ENCODE assay signal across 27 cellular contexts in genomic region chr9:123238364-123238763, GRCh38. TPM values are rescaled to one million over a fixed set of nuclear protein-coding genes. Genes with fewer than 3 reads are reported as not detected.
DNase-seq lines count a peak whose midpoint lies in the region; ATAC-seq, FAIRE-seq and TF ChIP-seq lines count a peak whose summit lies in the region.
"Had no signal": no experiment of that assay in that cellular context is flagged by ENCODE, and none has a peak within 500 bp of the region (broad histone marks: within the 10 kb centered on the region; RNA-seq: fewer than 3 reads in every experiment).

No MANE protein-coding gene starts in this region.

- TF ChIP-seq CTCF in GM12878 (IDR thresholded peaks at IDR 0.05 in 2 of 3, conservative IDR thresholded peaks at IDR 0.05 in 1 of 3; ENCODE audit: control insufficient read depth in 2 of 3, extremely low read depth in 1 of 3, insufficient read depth in 1 of 3, low read depth in 3 of 3, low read length in 3 of 3), result no peak

- intact Hi-C loops in GM12878 (cut with micrococcal nuclease; ENCODE audit: unreplicated experiment), result no loop called here

- H3K9me3 Mint-ChIP-seq in stimulated activated naive CD8-positive, alpha-beta T cell treated with anti-CD3 and anti-CD28 coated beads, Interleukin-15, amount 100 ng/mL, for 72 hours, result no peaks in the 10 kb centered on the region
- H3K9me3 Mint-ChIP-seq: neural crest cell; stimulated activated naive CD8-positive, alpha-beta T cell treated with anti-CD3 and anti-CD28 coated beads, Interleukin-15, Interleukin-2, amounts not matched to agents 100 ng/mL and 50 ng/mL, for 24 hours; T-helper 1 cell treated with Interleukin-12 subunit alpha and Interleukin-12 subunit beta and Interleukin-4 antibody, amounts not matched to agents 30 μg/mL and 1 μg/mL, for 36 hours had no signal

- TF ChIP-seq RAD21 in GM12878 (IDR thresholded peaks at IDR 0.05; ENCODE audit: insufficient read depth, low read depth, low read length), result no peak

- H3K79me2 ChIP-seq in GM12878 (ENCODE audit: control insufficient read depth, insufficient read depth, low read length), result peaks cover 55% of the 10 kb centered on the region

- RAD21 ChIA-PET in GM12878 (lab: Charles Lee; ENCODE audit: unreplicated experiment), result interaction anchor here (1.0 to 2.1 kb wide), 8 partner anchors 8 to 112 kb away, joined by 3 to 7 read pairs (median 4); partner anchors contain the start of gene STRBP

- SMC1A ChIA-PET in GM12878 (lab: Charles Lee; ENCODE audit: uncharacterized antibody, unreplicated experiment), result interaction anchor here (0.9 to 6.4 kb wide), 11 partner anchors 9 to 111 kb away, joined by 3 to 46 read pairs (median 5); no protein-coding TSS in a partner anchor

- TF ChIP-seq POLR2A in GM12878 (IDR thresholded peaks at IDR 0.05; ENCODE audit: low read depth, low read length), result no peak

- H3K27ac Mint-ChIP-seq in stimulated activated naive CD8-positive, alpha-beta T cell treated with anti-CD3 and anti-CD28 coated beads, Interleukin-15, amount 100 ng/mL, for 72 hours, result peak overlapping the region in 1 of 2 donors; percentile 11
- H3K27ac Mint-ChIP-seq: activated CD8-positive, alpha-beta memory T cell treated with anti-CD3 and anti-CD28 coated beads, Interleukin-2, amount 10 ng/mL, durations not matched to agents 7 days and 5 days; CD14-positive monocyte; stimulated activated naive CD8-positive, alpha-beta T cell treated with anti-CD3 and anti-CD28 coated beads, Interleukin-15, Interleukin-2, amounts not matched to agents 100 ng/mL and 50 ng/mL, for 24 hours; T-helper 1 cell treated with Interleukin-12 subunit alpha and Interleukin-12 subunit beta and Interleukin-4 antibody, amounts not matched to agents 30 μg/mL and 1 μg/mL, for 36 hours; type B pancreatic cell had no signal

- no peaks in the 10 kb centered on the region for H3K27me3 ChIP-seq in GM12878 (replicated peaks in 1 of 2; ENCODE audit: control insufficient read depth in 2 of 2, insufficient read depth in 2 of 2, low read length in 1 of 2)
- H3K27me3 ChIP-seq: heart left ventricle had no signal

- H3K9me3 ChIP-seq in GM12878 (replicated peaks; ENCODE audit: control insufficient read depth, insufficient read depth, low read length), result peaks cover 3% of the 10 kb centered on the region; the same call in 1 of the 3 replicates
- H3K9me3 ChIP-seq: A549, heart left ventricle had no signal

- no peak overlapping the region for H3K9ac ChIP-seq in GM12878 (ENCODE audit: control insufficient read depth, insufficient read depth, low read length)

- FAIRE-seq in GM12878 (lab: Jason Lieb, UNC), result peak; percentile 87
- FAIRE-seq: A549, HepG2, islet of Langerhans had no signal

- H3K36me3 ChIP-seq in GM12878 (ENCODE audit: control insufficient read depth in 2 of 2, insufficient read depth in 2 of 2, low read length in 1 of 2), result peaks cover 0 to 7% of the 10 kb centered on the region in 2 experiments; a peak in 3 of 4 replicates
- H3K36me3 ChIP-seq: heart left ventricle had no signal

- H3K4me3 ChIP-seq in GM12878, result no peak overlapping the region
- H3K4me3 ChIP-seq: A549, heart left ventricle had no signal

- H3K4me3 Mint-ChIP-seq in stimulated activated naive CD8-positive, alpha-beta T cell treated with anti-CD3 and anti-CD28 coated beads, Interleukin-15, amount 100 ng/mL, for 72 hours, result no peak overlapping the region
- H3K4me3 Mint-ChIP-seq: activated CD8-positive, alpha-beta memory T cell treated with anti-CD3 and anti-CD28 coated beads, Interleukin-2, amount 10 ng/mL, durations not matched to agents 7 days and 5 days; CD14-positive monocyte; neural crest cell; stimulated activated naive CD8-positive, alpha-beta T cell treated with anti-CD3 and anti-CD28 coated beads, Interleukin-15, Interleukin-2, amounts not matched to agents 100 ng/mL and 50 ng/mL, for 24 hours; T-helper 1 cell treated with Interleukin-12 subunit alpha and Interleukin-12 subunit beta and Interleukin-4 antibody, amounts not matched to agents 30 μg/mL and 1 μg/mL, for 36 hours; type B pancreatic cell had no signal

- H3K27ac ChIP-seq in GM12878 (ENCODE audit: control insufficient read depth, insufficient read depth), result peak overlapping the region; percentile 16; the same call in 1 of the 2 replicates
- H3K27ac ChIP-seq: A549, heart left ventricle had no signal

- 31% methylated on average over 3 of the region's 3 CpGs for WGBS in GM12878 (ENCODE audit: insufficient coverage, insufficient replicate concordance, low lambda C conversion rate, missing lambda C conversion rate)

- in situ Hi-C loops in GM12878 (cut with MboI), result no loop called here

- no peaks in the 10 kb centered on the region for H4K20me1 ChIP-seq in GM12878 (ENCODE audit: control insufficient read depth, insufficient read depth)

- no TSS peak for BruUV-seq in GM12878 (replicated peaks; lab: Mats Ljungman, UMichigan)

- no peak overlapping the region for H2AFZ ChIP-seq in GM12878 (ENCODE audit: control insufficient read depth, low read depth, low read length)

- TF ChIP-seq EP300 in GM12878 (IDR thresholded peaks at IDR 0.05; ENCODE audit: borderline replicate concordance in 1 of 2, control insufficient read depth in 1 of 2, low read depth in 2 of 2, low read length in 2 of 2), result no peak

- peak; percentile 46 for ATAC-seq in stimulated activated naive CD8-positive, alpha-beta T cell treated with anti-CD3 and anti-CD28 coated beads, Interleukin-15, Interleukin-2, amounts not matched to agents 100 U/mL and 50 U/mL, for 24 hours
- no peak for ATAC-seq in stimulated activated naive CD8-positive, alpha-beta T cell treated with anti-CD3 and anti-CD28 coated beads, Interleukin-15, amount 100 ng/mL, for 72 hours
- peak; percentile 53 for ATAC-seq in HG03342 (IDR thresholded peaks at IDR 0.05; ENCODE audit: unreplicated experiment)
- ATAC-seq in GM12878, result peak; percentile 58
- ATAC-seq in GM21360 (IDR thresholded peaks at IDR 0.05; ENCODE audit: unreplicated experiment), result no peak
- no peak for ATAC-seq in GM19452 (IDR thresholded peaks at IDR 0.05; ENCODE audit: unreplicated experiment)
- ATAC-seq: A549; activated CD8-positive, alpha-beta memory T cell treated with anti-CD3 and anti-CD28 coated beads, Interleukin-2, amount 10 ng/mL, durations not matched to agents 7 days and 5 days; HepG2 had no signal

- DNase-seq in stimulated activated naive CD8-positive, alpha-beta T cell treated with anti-CD3 and anti-CD28 coated beads, Interleukin-15, Interleukin-2, amounts not matched to agents 100 U/mL and 50 U/mL, for 24 hours, result no peak
- DNase-seq in stimulated activated naive CD8-positive, alpha-beta T cell treated with anti-CD3 and anti-CD28 coated beads, Interleukin-15, amount 100 ng/mL, for 72 hours, result no peak
- DNase-seq in GM12878 (ENCODE audit: low read depth, low spot score) (no peak), islet precursor cell (no peak), GM19238 (ENCODE audit: insufficient read length, low spot score) (no peak)
- DNase-seq: activated CD8-positive, alpha-beta memory T cell treated with anti-CD3 and anti-CD28 coated beads, Interleukin-2, amount 10 ng/mL, durations not matched to agents 7 days and 5 days; amniotic stem cell; caudate nucleus; DMS153; effector CD4-positive, alpha-beta T cell; H7; heart left ventricle; mesenchymal stem cell; NCI-H2029; NCI-H510A treated with DMSO at 0.1 percent for 48 hours; SHP77 had no signal

- POLR2A ChIA-PET in GM12878 (lab: Charles Lee), result interaction anchor here (0.5 to 1.3 kb wide), 5 partner anchors 31 to 101 kb away, joined by 3 to 7 read pairs (median 3); no protein-coding TSS in a partner anchor

- H3K27me3 Mint-ChIP-seq in stimulated activated naive CD8-positive, alpha-beta T cell treated with anti-CD3 and anti-CD28 coated beads, Interleukin-15, amount 100 ng/mL, for 72 hours, result no peaks in the 10 kb centered on the region
- H3K27me3 Mint-ChIP-seq: activated CD8-positive, alpha-beta memory T cell treated with anti-CD3 and anti-CD28 coated beads, Interleukin-2, amount 10 ng/mL, durations not matched to agents 7 days and 5 days; stimulated activated naive CD8-positive, alpha-beta T cell treated with anti-CD3 and anti-CD28 coated beads, Interleukin-15, Interleukin-2, amounts not matched to agents 100 ng/mL and 50 ng/mL, for 24 hours; type B pancreatic cell had no signal

- peaks cover 34% of the 10 kb centered on the region for H3K4me1 ChIP-seq in GM12878 (ENCODE audit: control insufficient read depth, insufficient read depth, low read length)

- H3K4me2 ChIP-seq in GM12878 (ENCODE audit: control insufficient read depth, insufficient read depth), result peak overlapping the region; percentile 49
- H3K4me2 ChIP-seq: A549 had no signal

- peaks cover 33% of the 10 kb centered on the region for H3K4me1 Mint-ChIP-seq in stimulated activated naive CD8-positive, alpha-beta T cell treated with anti-CD3 and anti-CD28 coated beads, Interleukin-15, amount 100 ng/mL, for 72 hours
- H3K4me1 Mint-ChIP-seq: CD14-positive monocyte had no signal

- CTCF ChIA-PET in GM12878 (lab: Yijun Ruan, JAX), result interaction anchor here (1.0 to 4.2 kb wide), 8 partner anchors 14 to 164 kb away, joined by 3 to 18 read pairs (median 4); no protein-coding TSS in a partner anchor

TF ChIP-seq in GM12878, 131 proteins besides CTCF, POLR2A, EP300 and RAD21 (continues in another document):
- 0 out of 2 replicates have a peak, but pooled peaks have one; percentile 12 for TF ChIP-seq MEF2A (IDR thresholded peaks at IDR 0.05; ENCODE audit: insufficient read depth, low read depth, low read length)

RNA-seq across cellular contexts. Expression of gene STRBP, which starts 30.0 kb away (rescaled TPM):
- 96.6 and 97.9 TPM in 2 replicates for total RNA-seq in GM12878 (2013; cell fraction: nucleolus; rRNA removed)
- total RNA-seq in GM12878 (2014; rRNA removed) (60.5 and 67.8 TPM in 2 replicates), GM12878 (2014; rRNA removed; fragmentation: Illumina TruSeq; extraction: Trizol) (89.2 and 89.8 TPM in 2 replicates), GM12878 (2021) (80.8 and 89.4 TPM in 2 replicates)
- polyA plus RNA-seq in GM12878 (2011; ENCODE audit: low read depth), result 41.4 TPM
- polyA plus RNA-seq in GM12878 (2011; rRNA removed) (54.1 and 71.2 TPM in 2 replicates), GM12878 (2014; fragmentation: Illumina TruSeq; extraction: Trizol) (80.4 and 89.4 TPM in 2 replicates), GM12878 (2014; fragmentation: Nextera tagmentation; extraction: Ambion mirVana) (10 to 100 TPM; 31.0 to 50.1 TPM), GM12878 (2014; rRNA removed) (55.2 and 62.4 TPM in 2 replicates), GM12878 (2016; fragmentation: Nextera tagmentation; extraction: Ambion mirVana) (10 to 100 TPM; 95.0 to 96.8 TPM)
- polyA plus RNA-seq in GM12878 (2011; cell fraction: cytosol; rRNA removed), result 20.4 and 23.0 TPM in 2 replicates
- polyA plus RNA-seq in GM12878 (2011; cell fraction: nucleus; rRNA removed), result 41.7 and 50.3 TPM in 2 replicates
- polyA plus RNA-seq in GM12878 (2012), result 72.4 and 91.2 TPM in 2 replicates
- polyA minus RNA-seq in GM12878 (2011; rRNA and poly(A)+ RNA removed), result 30.3 and 38.5 TPM in 2 replicates
- 20.2 and 22.0 TPM in 2 replicates for polyA minus RNA-seq in GM12878 (2011; cell fraction: cytosol; rRNA and poly(A)+ RNA removed)
- polyA minus RNA-seq in GM12878 (2011; cell fraction: nucleus; rRNA and poly(A)+ RNA removed), result 27.6 and 58.4 TPM in 2 replicates

Comparison
In these comparisons a context has a peak if more than half of its experiments do, and no peak if none do; other contexts are left out.
1. ATAC-seq: peak in stimulated activated naive CD8-positive, alpha-beta T cell treated with anti-CD3 and anti-CD28 coated beads, Interleukin-15, Interleukin-2, amounts not matched to agents 100 U/mL and 50 U/mL, for 24 hours (single experiment), HG03342 (single experiment) and GM12878 (single experiment); none in stimulated activated naive CD8-positive, alpha-beta T cell treated with anti-CD3 and anti-CD28 coated beads, Interleukin-15, amount 100 ng/mL, for 72 hours (single experiment), GM21360 (single experiment) and GM19452 (single experiment).